In genomic region chr4:186569533-186570192, GRCh38 we compare ENCODE assay signal across 2 cellular contexts.
TF ChIP-seq lines count a peak whose summit lies in the region.

No MANE protein-coding gene starts in this region.

TF ChIP-seq in SK-N-SH, 30 proteins besides CTCF, POLR2A, EP300 and RAD21:
- TF ChIP-seq SMC3 (IDR thresholded peaks at IDR 0.05; ENCODE audit: low read depth, low read length) (no peak), POLR2AphosphoS5 (IDR thresholded peaks at IDR 0.05; ENCODE audit: low read depth, low read length) (no peak), YY1 (IDR thresholded peaks at IDR 0.05; ENCODE audit: low read depth) (no peak), RCOR1 (IDR thresholded peaks at IDR 0.05; ENCODE audit: low read length) (no peak), GABPA (IDR thresholded peaks at IDR 0.05; ENCODE audit: low read depth) (no peak), CHD2 (IDR thresholded peaks at IDR 0.05; ENCODE audit: low read length, partially characterized antibody) (no peak), FOXJ3 (CRISPR knock-in tag; IDR thresholded peaks at IDR 0.05) (no peak), JUND (IDR thresholded peaks at IDR 0.05) (no peak), NFIC (IDR thresholded peaks at IDR 0.05; ENCODE audit: borderline replicate concordance) (no peak), FOXM1 (IDR thresholded peaks at IDR 0.05; ENCODE audit: low read depth) (no peak), RXRA (IDR thresholded peaks at IDR 0.05; ENCODE audit: borderline replicate concordance, low read depth) (no peak), GATA2 (CRISPR knock-in tag; IDR thresholded peaks at IDR 0.05) (no peak), MEF2A (IDR thresholded peaks at IDR 0.05; ENCODE audit: borderline replicate concordance, low read depth) (no peak), RFX5 (IDR thresholded peaks at IDR 0.05; ENCODE audit: low read length) (no peak), TAF1 (IDR thresholded peaks at IDR 0.05; ENCODE audit: borderline replicate concordance, low read depth, low read length) (no peak)
- TF ChIP-seq, protein P1, sequence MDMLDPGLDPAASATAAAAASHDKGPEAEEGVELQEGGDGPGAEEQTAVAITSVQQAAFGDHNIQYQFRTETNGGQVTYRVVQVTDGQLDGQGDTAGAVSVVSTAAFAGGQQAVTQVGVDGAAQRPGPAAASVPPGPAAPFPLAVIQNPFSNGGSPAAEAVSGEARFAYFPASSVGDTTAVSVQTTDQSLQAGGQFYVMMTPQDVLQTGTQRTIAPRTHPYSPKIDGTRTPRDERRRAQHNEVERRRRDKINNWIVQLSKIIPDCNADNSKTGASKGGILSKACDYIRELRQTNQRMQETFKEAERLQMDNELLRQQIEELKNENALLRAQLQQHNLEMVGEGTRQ (IDR thresholded peaks at IDR 0.05; ENCODE audit: borderline replicate concordance, low read depth, low read length), result no peak
- TF ChIP-seq, protein P2, sequence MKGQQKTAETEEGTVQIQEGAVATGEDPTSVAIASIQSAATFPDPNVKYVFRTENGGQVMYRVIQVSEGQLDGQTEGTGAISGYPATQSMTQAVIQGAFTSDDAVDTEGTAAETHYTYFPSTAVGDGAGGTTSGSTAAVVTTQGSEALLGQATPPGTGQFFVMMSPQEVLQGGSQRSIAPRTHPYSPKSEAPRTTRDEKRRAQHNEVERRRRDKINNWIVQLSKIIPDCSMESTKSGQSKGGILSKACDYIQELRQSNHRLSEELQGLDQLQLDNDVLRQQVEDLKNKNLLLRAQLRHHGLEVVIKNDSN (IDR thresholded peaks at IDR 0.05; ENCODE audit: borderline replicate concordance, low read depth), result no peak
- TF ChIP-seq, protein P3, sequence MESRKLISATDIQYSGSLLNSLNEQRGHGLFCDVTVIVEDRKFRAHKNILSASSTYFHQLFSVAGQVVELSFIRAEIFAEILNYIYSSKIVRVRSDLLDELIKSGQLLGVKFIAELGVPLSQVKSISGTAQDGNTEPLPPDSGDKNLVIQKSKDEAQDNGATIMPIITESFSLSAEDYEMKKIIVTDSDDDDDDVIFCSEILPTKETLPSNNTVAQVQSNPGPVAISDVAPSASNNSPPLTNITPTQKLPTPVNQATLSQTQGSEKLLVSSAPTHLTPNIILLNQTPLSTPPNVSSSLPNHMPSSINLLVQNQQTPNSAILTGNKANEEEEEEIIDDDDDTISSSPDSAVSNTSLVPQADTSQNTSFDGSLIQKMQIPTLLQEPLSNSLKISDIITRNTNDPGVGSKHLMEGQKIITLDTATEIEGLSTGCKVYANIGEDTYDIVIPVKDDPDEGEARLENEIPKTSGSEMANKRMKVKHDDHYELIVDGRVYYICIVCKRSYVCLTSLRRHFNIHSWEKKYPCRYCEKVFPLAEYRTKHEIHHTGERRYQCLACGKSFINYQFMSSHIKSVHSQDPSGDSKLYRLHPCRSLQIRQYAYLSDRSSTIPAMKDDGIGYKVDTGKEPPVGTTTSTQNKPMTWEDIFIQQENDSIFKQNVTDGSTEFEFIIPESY (IDR thresholded peaks at IDR 0.05; ENCODE audit: borderline replicate concordance, low read depth), result no peak

TF ChIP-seq in SK-N-SH treated with all-trans-retinoic acid at 6 μM for 48 hours, 23 proteins besides CTCF, POLR2A, EP300 and RAD21:
- TF ChIP-seq OSR1 (CRISPR knock-in tag; IDR thresholded peaks at IDR 0.05) (no peak), ZFP3 (CRISPR knock-in tag; IDR thresholded peaks at IDR 0.05) (no peak), BACH2 (CRISPR knock-in tag; IDR thresholded peaks at IDR 0.05; ENCODE audit: borderline replicate concordance) (no peak), ESRRG (CRISPR knock-in tag; IDR thresholded peaks at IDR 0.05) (no peak), GLIS3 (CRISPR knock-in tag; IDR thresholded peaks at IDR 0.05) (no peak), PATZ1 (CRISPR knock-in tag; IDR thresholded peaks at IDR 0.05; ENCODE audit: borderline replicate concordance) (no peak), ARNTL (CRISPR knock-in tag; IDR thresholded peaks at IDR 0.05; ENCODE audit: borderline replicate concordance, low read depth) (no peak), CSRNP3 (CRISPR knock-in tag; IDR thresholded peaks at IDR 0.05) (no peak), ZNF565 (CRISPR knock-in tag; conservative IDR thresholded peaks at IDR 0.05; ENCODE audit: low read depth) (no peak)
- TF ChIP-seq, protein P4, sequence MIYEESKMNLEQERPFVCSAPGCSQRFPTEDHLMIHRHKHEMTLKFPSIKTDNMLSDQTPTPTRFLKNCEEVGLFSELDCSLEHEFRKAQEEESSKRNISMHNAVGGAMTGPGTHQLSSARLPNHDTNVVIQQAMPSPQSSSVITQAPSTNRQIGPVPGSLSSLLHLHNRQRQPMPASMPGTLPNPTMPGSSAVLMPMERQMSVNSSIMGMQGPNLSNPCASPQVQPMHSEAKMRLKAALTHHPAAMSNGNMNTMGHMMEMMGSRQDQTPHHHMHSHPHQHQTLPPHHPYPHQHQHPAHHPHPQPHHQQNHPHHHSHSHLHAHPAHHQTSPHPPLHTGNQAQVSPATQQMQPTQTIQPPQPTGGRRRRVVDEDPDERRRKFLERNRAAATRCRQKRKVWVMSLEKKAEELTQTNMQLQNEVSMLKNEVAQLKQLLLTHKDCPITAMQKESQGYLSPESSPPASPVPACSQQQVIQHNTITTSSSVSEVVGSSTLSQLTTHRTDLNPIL (CRISPR knock-in tag; IDR thresholded peaks at IDR 0.05; ENCODE audit: low read depth), result no peak
TF ChIP-seq in SK-N-SH treated with all-trans-retinoic acid at 6 μM for 48 hours: peak in this region for 0.
